In genomic region chr7:30269398-30269964, GRCh38 we compare ENCODE assay signal across 18 cellular contexts.
"Had no signal": no experiment of that assay in that cellular context is flagged by ENCODE, and none has a peak within 500 bp of the region (broad histone marks: within the 10 kb centered on the region; RNA-seq: fewer than 3 reads in every experiment).

No MANE protein-coding gene starts in this region.

- H3K4me2 ChIP-seq: neural progenitor cell had no signal

- H3K4me3 ChIP-seq: heart left ventricle, mucosa of descending colon, neural progenitor cell, pancreas, prostate gland, spleen, testis, transverse colon had no signal

- H2AFZ ChIP-seq: neural progenitor cell had no signal

- H3K27ac ChIP-seq: heart left ventricle, neural progenitor cell, pancreas, prostate gland, spleen, testis, transverse colon had no signal

- H3K36me3 ChIP-seq: heart left ventricle, neural progenitor cell, pancreas, prostate gland, spleen, transverse colon had no signal

- H3K27me3 ChIP-seq: heart left ventricle, neural progenitor cell, pancreas, spleen, testis, transverse colon had no signal

- DNase-seq: cerebellar nuclear complex; dermis blood vessel endothelial cell; heart left ventricle; hippocampal formation; left colon; mucosa of descending colon; naive thymus-derived CD8-positive, alpha-beta T cell; nucleus accumbens; pancreas; spleen; stimulated activated CD4-positive, alpha-beta T cell treated with anti-CD3 and anti-CD28 coated beads, Interleukin-15, amount 100 ng/mL, for 24 hours; stimulated activated CD4-positive, alpha-beta T cell treated with anti-CD3 and anti-CD28 coated beads, Interleukin-1b, Interleukin-23, amount 100 ng/mL, for 48 hours; stimulated activated CD4-positive, alpha-beta T cell treated with anti-CD3 and anti-CD28 coated beads, Interleukin-4, amount 100 ng/mL, for 24 hours; testis; transverse colon had no signal

- ATAC-seq: heart left ventricle; left colon; mucosa of descending colon; naive thymus-derived CD8-positive, alpha-beta T cell; stimulated activated memory B cell treated with anti-CD40 and anti-IgM and Interleukin-4, amounts not matched to agents 10 μg/mL and 1 μg/mL and 100 μg/mL, for 72 hours had no signal

- H3K4me1 ChIP-seq: neural progenitor cell, pancreas, prostate gland, testis had no signal

- H3K9me3 ChIP-seq: heart left ventricle, mucosa of descending colon, pancreas, prostate gland, spleen, testis, transverse colon had no signal
